ENCODE assay signal across 21 cellular contexts in genomic region chrX:39721570-39722279, GRCh38.
DNase-seq lines count a peak whose midpoint lies in the region; ATAC-seq, FAIRE-seq and TF ChIP-seq lines count a peak whose summit lies in the region.
"Had no signal": no experiment of that assay in that cellular context is flagged by ENCODE, and none has a peak within 500 bp of the region (broad histone marks: within the 10 kb centered on the region; RNA-seq: fewer than 3 reads in every experiment).

No MANE protein-coding gene starts in this region.

- no peak overlapping the region for H3K4me3 Mint-ChIP-seq in stimulated activated effector memory CD8-positive, alpha-beta T cell treated with anti-CD3 and anti-CD28 coated beads, Interleukin-12 subunit alpha, Interleukin-12 subunit beta, amount 100 ng/mL, for 72 hours
- H3K4me3 Mint-ChIP-seq: activated CD4-positive, alpha-beta T cell treated with anti-CD3 and anti-CD28 coated beads for 36 hours; HFFc6 had no signal

- H3K27ac Mint-ChIP-seq in stimulated activated effector memory CD8-positive, alpha-beta T cell treated with anti-CD3 and anti-CD28 coated beads, Interleukin-12 subunit alpha, Interleukin-12 subunit beta, amount 100 ng/mL, for 72 hours = no peak overlapping the region
- H3K27ac Mint-ChIP-seq: activated CD4-positive, alpha-beta T cell treated with anti-CD3 and anti-CD28 coated beads for 36 hours; HFFc6 had no signal

- H3K36me3 Mint-ChIP-seq in stimulated activated effector memory CD8-positive, alpha-beta T cell treated with anti-CD3 and anti-CD28 coated beads, Interleukin-12 subunit alpha, Interleukin-12 subunit beta, amount 100 ng/mL, for 72 hours = no peaks in the 10 kb centered on the region

- peaks cover 16% of the 10 kb centered on the region for H3K4me1 ChIP-seq in skeletal muscle satellite cell (ENCODE audit: control insufficient read depth, insufficient read depth, low read length)
- H3K4me1 ChIP-seq: breast epithelium, gastrocnemius medialis had no signal

- H3K4me3 ChIP-seq in choroid plexus epithelial cell (ENCODE audit: low read depth, low read length) (no peak overlapping the region), skeletal muscle satellite cell (ENCODE audit: low read length) (no peak overlapping the region)
- H3K4me3 ChIP-seq: breast epithelium, gastrocnemius medialis, transverse colon had no signal

- FAIRE-seq in HTR-8/SVneo (lab: Jason Lieb, UNC) = no peak

- H3K36me3 ChIP-seq in skeletal muscle satellite cell (ENCODE audit: insufficient read depth, low read length) = no peaks in the 10 kb centered on the region
- H3K36me3 ChIP-seq: breast epithelium, gastrocnemius medialis, transverse colon had no signal

- H3K27me3 ChIP-seq in skeletal muscle satellite cell (ENCODE audit: control insufficient read depth, insufficient read depth, low read length) = no peaks in the 10 kb centered on the region
- H3K27me3 ChIP-seq: transverse colon had no signal

- H3K4me1 Mint-ChIP-seq in stimulated activated effector memory CD8-positive, alpha-beta T cell treated with anti-CD3 and anti-CD28 coated beads, Interleukin-12 subunit alpha, Interleukin-12 subunit beta, amount 100 ng/mL, for 72 hours = peaks cover 6% of the 10 kb centered on the region

- DNase-seq in HS-27A (ENCODE audit: low read depth) (peak; percentile 8), choroid plexus epithelial cell (ENCODE audit: low read depth) (peak; percentile 49), left ventricle myocardium superior (no peak), HTR-8/SVneo (ENCODE audit: insufficient read length, low spot score) (no peak), foreskin melanocyte (no peak)
- no peak for DNase-seq in stimulated activated effector memory CD8-positive, alpha-beta T cell treated with anti-CD3 and anti-CD28 coated beads, Interleukin-12 subunit alpha, Interleukin-12 subunit beta, amount 100 ng/mL, for 72 hours (ENCODE audit: low spot score in 2 of 2)
- no peak for DNase-seq in activated CD8-positive, alpha-beta memory T cell treated with anti-CD3 and anti-CD28 coated beads, Interleukin-2, amount 50 U/mL, for 4 hours
- DNase-seq: activated CD4-positive, alpha-beta T cell treated with anti-CD3 and anti-CD28 coated beads for 36 hours; activated naive CD4-positive, alpha-beta T cell treated with Interleukin-2 at 50 U/mL for 16 hours; effector CD8-positive, alpha-beta T cell; gastrocnemius medialis; HFFc6; midbrain; NCI-H1930; NCI-H526; PC-3; stimulated activated CD4-positive, alpha-beta T cell treated with anti-CD3 and anti-CD28 coated beads, Interleukin-4, amount 100 ng/mL, for 4 hours; T-helper 9 cell; transverse colon had no signal

- no peak for TF ChIP-seq CTCF in choroid plexus epithelial cell (conservative IDR thresholded peaks at IDR 0.05; ENCODE audit: low read depth, low read length)

- no peaks in the 10 kb centered on the region for H3K9me3 ChIP-seq in skeletal muscle satellite cell (replicated peaks; ENCODE audit: low read length)
- H3K9me3 ChIP-seq: breast epithelium, gastrocnemius medialis, transverse colon had no signal

- H3K9me3 Mint-ChIP-seq in stimulated activated effector memory CD8-positive, alpha-beta T cell treated with anti-CD3 and anti-CD28 coated beads, Interleukin-12 subunit alpha, Interleukin-12 subunit beta, amount 100 ng/mL, for 72 hours = no peaks in the 10 kb centered on the region
- H3K9me3 Mint-ChIP-seq: HFFc6 had no signal

- peak; percentile 57 for ATAC-seq in left ventricle myocardium superior
- ATAC-seq in stimulated activated effector memory CD8-positive, alpha-beta T cell treated with anti-CD3 and anti-CD28 coated beads, Interleukin-12 subunit alpha, Interleukin-12 subunit beta, amount 100 ng/mL, for 72 hours = no peak
- ATAC-seq: activated CD4-positive, alpha-beta T cell treated with anti-CD3 and anti-CD28 coated beads for 36 hours; gastrocnemius medialis; PC-3 had no signal

- intact Hi-C loops in left ventricle myocardium superior (cut with micrococcal nuclease) = no loop called here

- no peak overlapping the region for H3K9ac ChIP-seq in skeletal muscle satellite cell (ENCODE audit: low read depth, low read length)

- H3K4me2 ChIP-seq in skeletal muscle satellite cell (ENCODE audit: low read length) = peak overlapping the region; percentile 14

Comparison
In these comparisons a context has a peak if more than half of its experiments do, and no peak if none do; other contexts are left out.
1. DNase-seq: peak in HS-27A (single experiment) and choroid plexus epithelial cell (single experiment); none in left ventricle myocardium superior (single experiment), stimulated activated effector memory CD8-positive, alpha-beta T cell treated with anti-CD3 and anti-CD28 coated beads, Interleukin-12 subunit alpha, Interleukin-12 subunit beta, amount 100 ng/mL, for 72 hours (0 of 2), HTR-8/SVneo (single experiment), foreskin melanocyte (single experiment) and activated CD8-positive, alpha-beta memory T cell treated with anti-CD3 and anti-CD28 coated beads, Interleukin-2, amount 50 U/mL, for 4 hours (single experiment).